16 cellular contexts compared by ENCODE assay signal in genomic region chr21:34790834-34791233, GRCh38.
DNase-seq lines count a peak whose midpoint lies in the region; ATAC-seq, FAIRE-seq and TF ChIP-seq lines count a peak whose summit lies in the region.
"Had no signal": no experiment of that assay in that cellular context is flagged by ENCODE, and none has a peak within 500 bp of the region (broad histone marks: within the 10 kb centered on the region; RNA-seq: fewer than 3 reads in every experiment).

No MANE protein-coding gene starts in this region.

- POLR2A ChIA-PET in K562 (lab: Yijun Ruan, JAX): no interaction called here

- H3K4me3 ChIP-seq in GM23248: no peak overlapping the region
- H3K4me3 ChIP-seq in K562: no peak overlapping the region

- peak; percentile 6 for DNase-seq in NCI-H2171 treated with DMSO at 0.1 percent for 48 hours (lab: John Stamatoyannopoulos, UW)
- no peak for DNase-seq in NCI-H2171 (lab: John Stamatoyannopoulos, UW)
- DNase-seq in GM23248: no peak
- peak; percentile 23 for DNase-seq in NCI-H748 treated with DMSO at 0.1 percent for 48 hours (lab: John Stamatoyannopoulos, UW)
- no peak for DNase-seq in K562 (ENCODE audit: extremely low read depth in 1 of 4, low spot score in 3 of 4)
- DNase-seq in T-helper 2 cell: no peak
- DNase-seq in occipital lobe (lab: John Stamatoyannopoulos, UW): no peak
- no peak for DNase-seq in activated naive CD4-positive, alpha-beta T cell treated with anti-CD3 and anti-CD28 coated beads, Interleukin-2, amount 50 U/mL, for 72 hours (ENCODE audit: low spot score in 2 of 2)
- DNase-seq: C1 segment of cervical spinal cord; COR-L47; DMS79; NCI-H1694 treated with DMSO at 0.1 percent for 48 hours; NCI-H226; NK-92 treated with Interleukin-12 subunit alpha and Interleukin-12 subunit beta, amount 100 ng/mL, for 24 hours had no signal

- no peaks in the 10 kb centered on the region for H3K27me3 ChIP-seq in GM23248 (replicated peaks; ENCODE audit: insufficient read depth)
- no peaks in the 10 kb centered on the region for H3K27me3 ChIP-seq in K562 (ENCODE audit: control insufficient read depth in 2 of 2, insufficient read depth in 2 of 2, low read length in 2 of 2)

- no peak overlapping the region for H3K27ac Mint-ChIP-seq in activated naive CD4-positive, alpha-beta T cell treated with anti-CD3 and anti-CD28 coated beads, Interleukin-2, amount 50 U/mL, for 72 hours

- H3K9me3 Mint-ChIP-seq in activated naive CD4-positive, alpha-beta T cell treated with anti-CD3 and anti-CD28 coated beads, Interleukin-2, amount 50 U/mL, for 72 hours: no peaks in the 10 kb centered on the region

- H3F3A ChIP-seq in GM23248 (ENCODE audit: insufficient read depth): peaks cover 68% of the 10 kb centered on the region

- H2AFZ ChIP-seq in GM23248 (no peak overlapping the region), K562 (ENCODE audit: low read depth, low read length) (no peak overlapping the region)

- CTCF ChIA-PET in K562 (lab: Yijun Ruan, JAX; ENCODE audit: low intra/inter-chr PET ratio): no interaction called here

- in situ Hi-C loops in GM23248 (cut with MboI) (no loop called here), K562 (cut with MboI) (no loop called here)

- peaks cover 14 to 19% of the 10 kb centered on the region in 2 donors for H3K36me3 Mint-ChIP-seq in activated naive CD4-positive, alpha-beta T cell treated with anti-CD3 and anti-CD28 coated beads, Interleukin-2, amount 50 U/mL, for 72 hours

- H3K4me2 ChIP-seq in GM23248 (ENCODE audit: unreplicated experiment): no peak overlapping the region
- H3K4me2 ChIP-seq in K562 (ENCODE audit: insufficient read depth, low read length): no peak overlapping the region

- no peaks in the 10 kb centered on the region for H3K9me3 ChIP-seq in GM23248 (ENCODE audit: low read depth)
- H3K9me3 ChIP-seq in K562 (replicated peaks; ENCODE audit: control insufficient read depth, insufficient read depth, low read depth, low read length): no peaks in the 10 kb centered on the region

- H3K9ac ChIP-seq in GM23248 (no peak overlapping the region), K562 (ENCODE audit: insufficient read depth in 1 of 2, low read depth in 2 of 2, low read length in 2 of 2) (no peak overlapping the region)

- no peak for TF ChIP-seq RAD21 in K562 (CRISPR knock-in tag; conservative IDR thresholded peaks at IDR 0.05 in 1 of 2, IDR thresholded peaks at IDR 0.05 in 1 of 2)

- FAIRE-seq in K562 (lab: Jason Lieb, UNC): no peak
- FAIRE-seq: GM12891, GM19239 had no signal

- no peak for TF ChIP-seq EP300 in K562 (IDR thresholded peaks at IDR 0.05; ENCODE audit: low read length)

- WGBS in GM23248 (ENCODE audit: low coverage in 1 of 2, low lambda C conversion rate in 2 of 2, missing lambda C conversion rate in 2 of 2), 2 experiments: 85 to 92% methylated on average over 3 of the region's 3 CpGs
- WGBS in K562 (ENCODE audit: insufficient coverage, low coverage, missing lambda C conversion rate): 82% methylated on average over 3 of the region's 3 CpGs

- no peak for TF ChIP-seq POLR2A in K562 (conservative IDR thresholded peaks at IDR 0.05)

- TSS peak; percentile 15 for BruUV-seq in K562 (replicated peaks; lab: Mats Ljungman, UMichigan)

- intact Hi-C loops in K562 (cut with micrococcal nuclease): no loop called here

- peaks cover 42% of the 10 kb centered on the region for H3K36me3 ChIP-seq in GM23248 (ENCODE audit: low read depth)
- peaks cover 42% of the 10 kb centered on the region for H3K36me3 ChIP-seq in K562 (ENCODE audit: control insufficient read depth, insufficient read depth, low read length)

- 0 out of 2 replicates have a peak overlapping the region, but pooled peaks have one; percentile 8 for H3K27ac ChIP-seq in GM23248
- no peak overlapping the region for H3K27ac ChIP-seq in K562 (ENCODE audit: extremely low read depth, low read depth, low read length)

- no peak for ATAC-seq in K562
- no peak for ATAC-seq in activated naive CD4-positive, alpha-beta T cell treated with anti-CD3 and anti-CD28 coated beads, Interleukin-2, amount 50 U/mL, for 72 hours

- H3K79me2 ChIP-seq in GM23248 (ENCODE audit: insufficient read depth): peaks cover 14% of the 10 kb centered on the region
- H3K79me2 ChIP-seq in K562 (ENCODE audit: control insufficient read depth, insufficient read depth, low read length): no peaks in the 10 kb centered on the region

- H4K20me1 ChIP-seq in GM23248 (ENCODE audit: insufficient read depth) (no peaks in the 10 kb centered on the region), K562 (replicated peaks; ENCODE audit: control insufficient read depth, insufficient read depth, low read length) (no peaks in the 10 kb centered on the region)

- peaks cover 18% of the 10 kb centered on the region for H3K4me1 ChIP-seq in GM23248 (ENCODE audit: insufficient read depth)
- no peaks in the 10 kb centered on the region for H3K4me1 ChIP-seq in K562 (replicated peaks in 1 of 2; ENCODE audit: control insufficient read depth in 2 of 2, insufficient read depth in 2 of 2, low read length in 2 of 2)

- no peaks in the 10 kb centered on the region for H3K9me2 ChIP-seq in GM23248 (ENCODE audit: insufficient read depth)

- TF ChIP-seq CTCF in K562 (IDR thresholded peaks at IDR 0.05 in 2 of 3, conservative IDR thresholded peaks at IDR 0.05 in 1 of 3; ENCODE audit: insufficient read depth in 2 of 3, low read depth in 1 of 3, low read length in 3 of 3): no peak

- H3K9me1 ChIP-seq in K562 (ENCODE audit: control insufficient read depth, insufficient read depth, low read length): no peaks in the 10 kb centered on the region

TF ChIP-seq in K562, 482 proteins besides CTCF, POLR2A, EP300 and RAD21:
- TF ChIP-seq CREB5 (CRISPR knock-in tag; IDR thresholded peaks at IDR 0.05) (no peak), USF1 (CRISPR knock-in tag; IDR thresholded peaks at IDR 0.05) (no peak), IRF2 (CRISPR knock-in tag; IDR thresholded peaks at IDR 0.05) (no peak), ARNT (IDR thresholded peaks at IDR 0.05) (no peak), JUN (IDR thresholded peaks at IDR 0.05; ENCODE audit: borderline replicate concordance, low read depth, low read length) (no peak), JUN (CRISPR knock-in tag; IDR thresholded peaks at IDR 0.05; ENCODE audit: borderline replicate concordance) (no peak), RBM22 (IDR thresholded peaks at IDR 0.05; ENCODE audit: low read depth, low read length, poor library complexity, severe bottlenecking) (no peak), NBN (IDR thresholded peaks at IDR 0.05; ENCODE audit: low read depth) (no peak), RCOR1 (IDR thresholded peaks at IDR 0.05; ENCODE audit: borderline replicate concordance in 1 of 2, low read depth in 2 of 2, low read length in 2 of 2) (0 out of 4 replicates have a peak, but pooled peaks of 1 of the 2 experiments have one; percentile 19), HMG20B (CRISPR knock-in tag; IDR thresholded peaks at IDR 0.05) (no peak)

Comparison
In these comparisons a context has a peak if more than half of its experiments do, and no peak if none do; other contexts are left out.
1. DNase-seq: peak in NCI-H2171 treated with DMSO at 0.1 percent for 48 hours (single experiment) and NCI-H748 treated with DMSO at 0.1 percent for 48 hours (single experiment); none in NCI-H2171 (single experiment), GM23248 (single experiment), K562 (0 of 4), T-helper 2 cell (0 of 5), occipital lobe (single experiment) and activated naive CD4-positive, alpha-beta T cell treated with anti-CD3 and anti-CD28 coated beads, Interleukin-2, amount 50 U/mL, for 72 hours (0 of 2).